Comparison of ENCODE assay signal across 8 cellular contexts in genomic region chr7:36784991-36785940, GRCh38.
DNase-seq lines count a peak whose midpoint lies in the region; ATAC-seq and TF ChIP-seq lines count a peak whose summit lies in the region.

No MANE protein-coding gene starts in this region.

- DNase-seq in NK-92 (lab: John Stamatoyannopoulos, UW; ENCODE audit: unreplicated experiment) (peak; percentile 11), memory B cell (ENCODE audit: low spot score in 2 of 2) (peak; percentile 29 to 53), NCI-H187 treated with DMSO at 0.1 percent for 48 hours (lab: John Stamatoyannopoulos, UW) (no peak), HK-2 (ENCODE audit: unreplicated experiment) (no peak)
- DNase-seq in activated effector memory CD4-positive, alpha-beta T cell treated with Interleukin-2 at 50 U/mL for 16 hours: peak; percentile 54
- DNase-seq in stimulated activated naive CD4-positive, alpha-beta T cell treated with Interleukin-2 at 50 U/mL for 16 hours (lab: John Stamatoyannopoulos, UW): peak; percentile 46

- H3K9me3 Mint-ChIP-seq in memory B cell: no peaks in the 10 kb centered on the region

- H3K4me1 Mint-ChIP-seq in memory B cell: peaks cover 14% of the 10 kb centered on the region

- no peak overlapping the region for H3K27ac Mint-ChIP-seq in memory B cell

- no peak for TF ChIP-seq POLR2A in GM18505 (IDR thresholded peaks at IDR 0.05; ENCODE audit: borderline replicate concordance, extremely low read depth, insufficient read depth, insufficient read length)

- peak; percentile 96 for ATAC-seq in GM18505 (IDR thresholded peaks at IDR 0.05; ENCODE audit: unreplicated experiment)
- peak; percentile 97 for ATAC-seq in HG02642 (IDR thresholded peaks at IDR 0.05; ENCODE audit: poor library complexity, unreplicated experiment)
- ATAC-seq in memory B cell (ENCODE audit: low read depth): peak; percentile 98

- H3K4me3 Mint-ChIP-seq in memory B cell: peak overlapping the region; percentile 47

- peaks cover 2% of the 10 kb centered on the region for H3K36me3 Mint-ChIP-seq in memory B cell

- H3K27me3 Mint-ChIP-seq in memory B cell: no peaks in the 10 kb centered on the region

Comparison
In these comparisons a context has a peak if more than half of its experiments do, and no peak if none do; other contexts are left out.
1. DNase-seq: peak in NK-92 (single experiment), activated effector memory CD4-positive, alpha-beta T cell treated with Interleukin-2 at 50 U/mL for 16 hours (single experiment), memory B cell (2 of 2) and stimulated activated naive CD4-positive, alpha-beta T cell treated with Interleukin-2 at 50 U/mL for 16 hours (single experiment); none in NCI-H187 treated with DMSO at 0.1 percent for 48 hours (single experiment) and HK-2 (single experiment).
2. Peak in every context shown above with its lines, with median percentiles within 50 percentile points of each other: ATAC-seq.